Comparison of ENCODE assay signal across 21 cellular contexts in genomic region chr11:82675838-82676237, GRCh38. TPM values are rescaled to one million over a fixed set of nuclear protein-coding genes. Genes with fewer than 3 reads are reported as not detected.
A peak's percentile ranks its signal among the peaks of the same experiment; 100 is the strongest.
DNase-seq lines count a peak whose midpoint lies in the region; ATAC-seq and TF ChIP-seq lines count a peak whose summit lies in the region.
"Had no signal": no experiment of that assay in that cellular context is flagged by ENCODE, and none has a peak within 500 bp of the region (broad histone marks: within the 10 kb centered on the region; RNA-seq: fewer than 3 reads in every experiment).

No MANE protein-coding gene starts in this region.

- H3K36me3 Mint-ChIP-seq in H9 (ENCODE audit: insufficient read depth in 1 of 3, low read depth in 3 of 3): peaks cover 0 to 2% (median 0%) of the 10 kb centered on the region in 3 experiments; a peak in 2 of 7 replicates
- no peaks in the 10 kb centered on the region for H3K36me3 Mint-ChIP-seq in endodermal cell (ENCODE audit: low read depth)
- no peaks in the 10 kb centered on the region for H3K36me3 Mint-ChIP-seq in stimulated activated naive B cell treated with anti-CD40 and anti-IgM and Interleukin-4, amounts not matched to agents 10 μg/mL and 1 μg/mL and 100 μg/mL, for 72 hours
- no peaks in the 10 kb centered on the region for H3K36me3 Mint-ChIP-seq in effector memory CD8-positive, alpha-beta T cell (ENCODE audit: insufficient read depth)

- H3K4me1 Mint-ChIP-seq in H9 (peaks cover 9 to 12% of the 10 kb centered on the region in 2 experiments; a peak in 3 of 4 replicates), endodermal cell (no peaks in the 10 kb centered on the region)
- no peaks in the 10 kb centered on the region for H3K4me1 Mint-ChIP-seq in stimulated activated naive B cell treated with anti-CD40 and anti-IgM and Interleukin-4, amounts not matched to agents 10 μg/mL and 1 μg/mL and 100 μg/mL, for 72 hours
- H3K4me1 Mint-ChIP-seq in effector memory CD8-positive, alpha-beta T cell (ENCODE audit: low read depth in 2 of 2): no peaks in the 10 kb centered on the region

- H3K4me2 ChIP-seq in H9 (ENCODE audit: insufficient read depth, insufficient read length, low read length): no peak overlapping the region

- no peaks in the 10 kb centered on the region; the same call in 1 of the 2 replicates for H3K27me3 Mint-ChIP-seq in H9 (ENCODE audit: low read depth)
- H3K27me3 Mint-ChIP-seq in endodermal cell (ENCODE audit: insufficient read depth): no peaks in the 10 kb centered on the region
- H3K27me3 Mint-ChIP-seq in stimulated activated naive B cell treated with anti-CD40 and anti-IgM and Interleukin-4, amounts not matched to agents 10 μg/mL and 1 μg/mL and 100 μg/mL, for 72 hours: no peaks in the 10 kb centered on the region
- H3K27me3 Mint-ChIP-seq in effector memory CD8-positive, alpha-beta T cell: peaks cover 6 to 13% of the 10 kb centered on the region in 2 donors

- H3K9ac ChIP-seq in H9 (ENCODE audit: extremely low read depth, insufficient read length, low read length): no peak overlapping the region
- H3K9ac ChIP-seq in endodermal cell (ENCODE audit: extremely low read depth, low read length, poor library complexity, severe bottlenecking): no peak overlapping the region
- H3K9ac ChIP-seq: GM23248 had no signal

- H3K23ac ChIP-seq in H9 (ENCODE audit: insufficient read length, low read depth, low read length): no peak overlapping the region

- no peak overlapping the region for H3T11ph ChIP-seq in H9 (ENCODE audit: low read length)

- no peak overlapping the region for H2AFZ ChIP-seq in H9 (ENCODE audit: low read length)
- H2AFZ ChIP-seq: GM23248 had no signal

- H3K9me3 Mint-ChIP-seq in H9: no peaks in the 10 kb centered on the region
- peaks cover 9% of the 10 kb centered on the region for H3K9me3 Mint-ChIP-seq in endodermal cell
- H3K9me3 Mint-ChIP-seq in stimulated activated naive B cell treated with anti-CD40 and anti-IgM and Interleukin-4, amounts not matched to agents 10 μg/mL and 1 μg/mL and 100 μg/mL, for 72 hours: no peaks in the 10 kb centered on the region
- H3K9me3 Mint-ChIP-seq in effector memory CD8-positive, alpha-beta T cell: no peaks in the 10 kb centered on the region
- H3K9me3 Mint-ChIP-seq: CD4-positive, alpha-beta T cell had no signal

- H2BK5ac ChIP-seq in H9 (ENCODE audit: insufficient read length, low read length): no peak overlapping the region

- peak; percentile 44 for DNase-seq in ELF-1 (ENCODE audit: low read depth, low spot score)
- peak; percentile 85 for DNase-seq in H9
- DNase-seq in NCI-H526 treated with DMSO at 0.1 percent for 48 hours (lab: John Stamatoyannopoulos, UW): peak; percentile 39
- peak; percentile 79 for DNase-seq in endodermal cell
- no peak for DNase-seq in stimulated activated naive B cell treated with anti-CD40 and anti-IgM and Interleukin-4, amounts not matched to agents 10 μg/mL and 1 μg/mL and 100 μg/mL, for 72 hours
- DNase-seq in NCI-H1436 (lab: John Stamatoyannopoulos, UW): no peak
- DNase-seq in effector memory CD8-positive, alpha-beta T cell: no peak
- DNase-seq: CD4-positive, alpha-beta T cell; COR-L47; DMS 273 treated with DMSO at 0.1 percent for 48 hours; GDM1; MV-4-11; NCI-H1417; NCI-H1930; NCI-H2171; NCI-H345; NCI-H524; Right ventricle myocardium superior had no signal

- H2BK15ac ChIP-seq in H9 (ENCODE audit: low read depth, low read length): no peak overlapping the region

- no peak for ATAC-seq in stimulated activated naive B cell treated with anti-CD40 and anti-IgM and Interleukin-4, amounts not matched to agents 10 μg/mL and 1 μg/mL and 100 μg/mL, for 72 hours (replicated peaks)
- ATAC-seq in effector memory CD8-positive, alpha-beta T cell (replicated peaks): no peak

- H3K4me3 Mint-ChIP-seq in H9 (no peak overlapping the region), endodermal cell (no peak overlapping the region)
- H3K4me3 Mint-ChIP-seq in stimulated activated naive B cell treated with anti-CD40 and anti-IgM and Interleukin-4, amounts not matched to agents 10 μg/mL and 1 μg/mL and 100 μg/mL, for 72 hours: no peak overlapping the region
- no peak overlapping the region for H3K4me3 Mint-ChIP-seq in effector memory CD8-positive, alpha-beta T cell
- H3K4me3 Mint-ChIP-seq: CD4-positive, alpha-beta T cell had no signal

- H3K14ac ChIP-seq in H9 (ENCODE audit: insufficient read depth, low read length): no peak overlapping the region

- H3K18ac ChIP-seq in H9 (ENCODE audit: insufficient read length, low read depth, low read length): no peak overlapping the region

- H4K5ac ChIP-seq in H9 (ENCODE audit: insufficient read length, low read depth, low read length): no peak overlapping the region

- H3K79me1 ChIP-seq in H9 (ENCODE audit: insufficient read depth, low read depth, low read length, poor library complexity, severe bottlenecking): no peaks in the 10 kb centered on the region

- no peak for TF ChIP-seq CTCF in H9 (conservative IDR thresholded peaks at IDR 0.05)
- no peak for TF ChIP-seq CTCF in endodermal cell (conservative IDR thresholded peaks at IDR 0.05)

- H3K27me3 ChIP-seq in H9 (ENCODE audit: insufficient read depth, low read length): no peaks in the 10 kb centered on the region
- no peaks in the 10 kb centered on the region for H3K27me3 ChIP-seq in endodermal cell (ENCODE audit: control insufficient read depth, insufficient read depth, low read length, poor library complexity, severe bottlenecking)

- H2BK12ac ChIP-seq in H9 (ENCODE audit: insufficient read length, low read depth, low read length): no peak overlapping the region

- no peak overlapping the region for H2BK120ac ChIP-seq in H9 (ENCODE audit: low read depth, low read length, poor library complexity, severe bottlenecking)

- no peak overlapping the region for H2AK5ac ChIP-seq in H9 (ENCODE audit: insufficient read length, low read length)

- H3K9me3 ChIP-seq in H9 (ENCODE audit: control insufficient read depth, low read depth, low read length): peaks cover 2% of the 10 kb centered on the region
- peaks cover 18% of the 10 kb centered on the region for H3K9me3 ChIP-seq in endodermal cell (ENCODE audit: control insufficient read depth, low read length)

- no peak overlapping the region for H4K91ac ChIP-seq in H9 (ENCODE audit: insufficient read length, low read depth, low read length)

- WGBS in H9 (ENCODE audit: extremely low coverage, insufficient read length, low lambda C conversion rate): no CpG with 5 or more reads among the region's 5 CpGs
- 76 to 80% methylated on average over 4 to 5 of the region's 5 CpGs for WGBS in endodermal cell (ENCODE audit: insufficient coverage in 1 of 2, insufficient read length in 1 of 2), 2 experiments

- no peak overlapping the region for H3K4ac ChIP-seq in H9 (ENCODE audit: low read depth, low read length)

- no peaks in the 10 kb centered on the region for H3K79me2 ChIP-seq in H9 (ENCODE audit: insufficient read depth, low read length)

- no peaks in the 10 kb centered on the region for H3K4me1 ChIP-seq in H9 (ENCODE audit: insufficient read depth, low read length)
- H3K4me1 ChIP-seq in endodermal cell (ENCODE audit: control insufficient read depth, insufficient read depth, low read length): no peaks in the 10 kb centered on the region

- no peak overlapping the region for H3K4me3 ChIP-seq in endodermal cell (ENCODE audit: low read length)
- H3K4me3 ChIP-seq: GM23248 had no signal

- H2BK20ac ChIP-seq in H9 (ENCODE audit: low read depth, low read length, poor library complexity, severe bottlenecking): no peak overlapping the region

- H4K20me1 ChIP-seq in H9 (ENCODE audit: control insufficient read depth, insufficient read depth, insufficient read length): no peaks in the 10 kb centered on the region

- H3K23me2 ChIP-seq in H9 (ENCODE audit: insufficient read length, low read depth, low read length, poor library complexity, severe bottlenecking): no peaks in the 10 kb centered on the region

- H3K27ac Mint-ChIP-seq in H9: no peak overlapping the region; a peak in 1 of 7 replicates
- H3K27ac Mint-ChIP-seq in endodermal cell: no peak overlapping the region
- H3K27ac Mint-ChIP-seq in stimulated activated naive B cell treated with anti-CD40 and anti-IgM and Interleukin-4, amounts not matched to agents 10 μg/mL and 1 μg/mL and 100 μg/mL, for 72 hours: no peak overlapping the region
- H3K27ac Mint-ChIP-seq in effector memory CD8-positive, alpha-beta T cell: no peak overlapping the region
- H3K27ac Mint-ChIP-seq: CD4-positive, alpha-beta T cell had no signal

- H3K36me3 ChIP-seq in endodermal cell (ENCODE audit: control insufficient read depth, insufficient read depth, low read length): no peaks in the 10 kb centered on the region

- no peak overlapping the region for H3K56ac ChIP-seq in H9 (ENCODE audit: insufficient read length, low read depth, low read length)

- H3K27ac ChIP-seq in H9 (ENCODE audit: insufficient read length, low read depth, low read length) (no peak overlapping the region), endodermal cell (ENCODE audit: low read depth, low read length) (no peak overlapping the region)
- H3K27ac ChIP-seq: GM23248 had no signal

- H4K8ac ChIP-seq in H9 (replicated peaks; ENCODE audit: insufficient read length, low read depth, low read length): no peak overlapping the region

RNA-seq across cellular contexts. Expression of gene FAM181B, which starts 57.8 kb away (rescaled TPM):
- total RNA-seq in H9 (2021): 0.13 and 0.44 TPM in 2 replicates
- total RNA-seq in endodermal cell: 1 to 10 TPM; 1.5 to 4.7 TPM
- polyA plus RNA-seq in endodermal cell (2013, experiment 1 of 2): 7.8 TPM
- 7.0 TPM for polyA plus RNA-seq in endodermal cell (2013, experiment 2 of 2)
- total RNA-seq: GM23248; T-helper 1 cell treated with Interleukin-12 subunit alpha and Interleukin-12 subunit beta and Interleukin-4 antibody, amounts not matched to agents 30 ng/mL and 1 ng/mL, for 36 hours had no signal
- polyA plus RNA-seq: BJ, GM23248 had no signal

Comparison
In these comparisons a context has a peak if more than half of its experiments do, and no peak if none do; other contexts are left out.
1. DNase-seq: peak in ELF-1 (single experiment), H9 (single experiment), NCI-H526 treated with DMSO at 0.1 percent for 48 hours (single experiment) and endodermal cell (single experiment); none in stimulated activated naive B cell treated with anti-CD40 and anti-IgM and Interleukin-4, amounts not matched to agents 10 μg/mL and 1 μg/mL and 100 μg/mL, for 72 hours (single experiment), NCI-H1436 (single experiment) and effector memory CD8-positive, alpha-beta T cell (0 of 3).